Comparison of ENCODE assay signal across 1 cellular context in genomic region chr7:133815677-133816210, GRCh38.
TF ChIP-seq lines count a peak whose summit lies in the region.

No MANE protein-coding gene starts in this region.

TF ChIP-seq in HepG2, 621 proteins besides CTCF, POLR2A, EP300 and RAD21 (continued from another document and continues in another):
- TF ChIP-seq ZFP41 (CRISPR knock-in tag; IDR thresholded peaks at IDR 0.05; ENCODE audit: borderline replicate concordance) (no peak), ZNF746 (CRISPR knock-in tag; IDR thresholded peaks at IDR 0.05) (no peak), EHMT2 (IDR thresholded peaks at IDR 0.05; ENCODE audit: borderline replicate concordance, low read depth, low read length) (peak; percentile 67; the same call in 1 of the 2 replicates), STAT5B (CRISPR knock-in tag; IDR thresholded peaks at IDR 0.05) (no peak), GFI1 (CRISPR knock-in tag; IDR thresholded peaks at IDR 0.05; ENCODE audit: borderline replicate concordance) (no peak), ZNF598 (CRISPR knock-in tag; IDR thresholded peaks at IDR 0.05; ENCODE audit: borderline replicate concordance) (no peak), TMF1 (CRISPR knock-in tag; IDR thresholded peaks at IDR 0.05; ENCODE audit: low read depth) (no peak), ZNF143 (CRISPR knock-in tag; IDR thresholded peaks at IDR 0.05) (no peak), ZBTB44 (CRISPR knock-in tag; IDR thresholded peaks at IDR 0.05) (no peak), IKZF4 (CRISPR knock-in tag; IDR thresholded peaks at IDR 0.05; ENCODE audit: borderline replicate concordance, low read depth, not compliant biosample characterization) (no peak), ZNF251 (CRISPR knock-in tag; IDR thresholded peaks at IDR 0.05) (no peak), ZMYM3 (CRISPR knock-in tag; IDR thresholded peaks at IDR 0.05) (no peak), ATF2 (CRISPR knock-in tag; IDR thresholded peaks at IDR 0.05) (peak; percentile 56; the same call in 1 of the 2 replicates), CHCHD3 (CRISPR knock-in tag; IDR thresholded peaks at IDR 0.05) (no peak), PRPF4 (IDR thresholded peaks at IDR 0.05; ENCODE audit: low read depth, low read length, poor library complexity, severe bottlenecking) (no peak), JUND (CRISPR knock-in tag; IDR thresholded peaks at IDR 0.05) (no peak), CHD4 (IDR thresholded peaks at IDR 0.05; ENCODE audit: borderline replicate concordance, low read length) (peak; percentile 74; the same call in 1 of the 2 replicates), ZNF713 (CRISPR knock-in tag; IDR thresholded peaks at IDR 0.05) (no peak), IRX3 (CRISPR knock-in tag; IDR thresholded peaks at IDR 0.05; ENCODE audit: borderline replicate concordance, low read depth) (no peak), XRCC5 (optimal IDR thresholded peaks at IDR 0.05; ENCODE audit: low read length) (no peak), HNRNPUL1 (IDR thresholded peaks at IDR 0.05; ENCODE audit: low read depth, low read length) (no peak), RAD51 (IDR thresholded peaks at IDR 0.05; ENCODE audit: borderline replicate concordance) (no peak), ZNF761 (CRISPR knock-in tag; conservative IDR thresholded peaks at IDR 0.05) (no peak), GMEB1 (CRISPR knock-in tag; IDR thresholded peaks at IDR 0.05; ENCODE audit: borderline replicate concordance) (no peak), ZNF274 (CRISPR knock-in tag; IDR thresholded peaks at IDR 0.05) (no peak), ATM (IDR thresholded peaks at IDR 0.05; ENCODE audit: borderline replicate concordance) (no peak), NCOA5 (CRISPR knock-in tag; IDR thresholded peaks at IDR 0.05) (no peak), ZNF407 (CRISPR knock-in tag; IDR thresholded peaks at IDR 0.05; ENCODE audit: not compliant biosample characterization) (no peak), LCORL (IDR thresholded peaks at IDR 0.05) (no peak), LCORL (CRISPR knock-in tag; IDR thresholded peaks at IDR 0.05) (no peak), ZKSCAN1 (IDR thresholded peaks at IDR 0.05; ENCODE audit: low read length) (no peak), SIN3B (IDR thresholded peaks at IDR 0.05; ENCODE audit: low read length) (no peak), ZBED4 (CRISPR knock-in tag; IDR thresholded peaks at IDR 0.05; ENCODE audit: borderline replicate concordance) (no peak), HNRNPH1 (optimal IDR thresholded peaks at IDR 0.05; ENCODE audit: low read depth, low read length) (no peak), SIN3A (IDR thresholded peaks at IDR 0.05; ENCODE audit: borderline replicate concordance, low read depth, low read length) (no peak), EED (CRISPR knock-in tag; IDR thresholded peaks at IDR 0.05) (no peak), ZNF20 (CRISPR knock-in tag; IDR thresholded peaks at IDR 0.05) (no peak), NFYC (CRISPR knock-in tag; IDR thresholded peaks at IDR 0.05) (peak; percentile 66), CEBPZ (IDR thresholded peaks at IDR 0.05; ENCODE audit: low read length) (no peak), ZNF563 (CRISPR knock-in tag; IDR thresholded peaks at IDR 0.05) (no peak), SSRP1 (CRISPR knock-in tag; IDR thresholded peaks at IDR 0.05) (no peak), PREB (CRISPR knock-in tag; IDR thresholded peaks at IDR 0.05) (no peak), NCOA2 (CRISPR knock-in tag; IDR thresholded peaks at IDR 0.05) (peak; percentile 90), ZNF160 (CRISPR knock-in tag; IDR thresholded peaks at IDR 0.05) (no peak), ZNF33A (CRISPR knock-in tag; IDR thresholded peaks at IDR 0.05; ENCODE audit: borderline replicate concordance) (no peak), MXD4 (CRISPR knock-in tag; IDR thresholded peaks at IDR 0.05) (no peak; the same call in 1 of the 2 replicates), MIER2 (CRISPR knock-in tag; IDR thresholded peaks at IDR 0.05) (peak; percentile 52; the same call in 1 of the 2 replicates)
